ENCODE assay signal across 7 cellular contexts in the genomic region with DNA sequence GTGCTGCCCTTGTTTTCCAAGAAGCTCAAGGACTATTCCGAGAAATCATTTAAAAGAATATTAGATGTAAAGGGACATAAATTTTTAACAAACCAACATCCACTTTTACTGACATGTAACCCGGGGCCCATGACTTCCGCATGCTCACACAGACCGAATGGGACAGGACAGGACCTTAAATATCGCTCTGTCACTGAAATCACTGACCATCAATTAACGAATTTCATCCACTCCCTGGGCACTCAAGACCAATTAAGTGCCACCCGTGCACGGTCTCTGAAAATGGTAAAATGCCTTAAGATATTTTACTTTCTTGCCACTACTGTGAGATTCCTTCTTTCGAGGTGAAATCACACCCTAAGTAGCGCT. TPM values are rescaled to one million over a fixed set of nuclear protein-coding genes. Genes with fewer than 3 reads are reported as not detected.
DNase-seq lines count a peak whose midpoint lies in the region; ATAC-seq and TF ChIP-seq lines count a peak whose summit lies in the region.

No MANE protein-coding gene starts in this region.

- H3K4me1 Mint-ChIP-seq in T-helper 17 cell, result peaks cover 4% of the 10 kb centered on the region

- H3K27ac ChIP-seq in gastroesophageal sphincter (peak overlapping the region; percentile 15 to 94 (median 90)), sigmoid colon (peak overlapping the region; percentile 86 to 91 (median 89))

- TF ChIP-seq POLR2A in gastroesophageal sphincter (IDR thresholded peaks at IDR 0.05) (no peak), sigmoid colon (IDR thresholded peaks at IDR 0.05) (no peak)

- no peak for DNase-seq in T-helper 17 cell
- DNase-seq in sigmoid colon, result no peak
- DNase-seq in NCI-H187 (lab: John Stamatoyannopoulos, UW), result no peak
- no peak for DNase-seq in NCI-H128 (lab: John Stamatoyannopoulos, UW; ENCODE audit: unreplicated experiment)

- no peak for TF ChIP-seq EP300 in gastroesophageal sphincter (IDR thresholded peaks at IDR 0.05)
- no peak for TF ChIP-seq EP300 in sigmoid colon (IDR thresholded peaks at IDR 0.05)

- peak overlapping the region; percentile 50 to 72 for H3K4me3 ChIP-seq in gastroesophageal sphincter
- peak overlapping the region; percentile 66 to 80 (median 70) for H3K4me3 ChIP-seq in sigmoid colon

- WGBS in gastroesophageal sphincter (ENCODE audit: low coverage in 1 of 2), 2 donors, result 2 to 3% methylated on average over 10 of the region's 10 CpGs
- WGBS in sigmoid colon, 2 donors, result 9 to 13% methylated on average over 10 of the region's 10 CpGs

- H3K27ac Mint-ChIP-seq in T-helper 17 cell, result no peak overlapping the region

- H3K27me3 ChIP-seq in gastroesophageal sphincter, result peaks cover 5% of the 10 kb centered on the region
- H3K27me3 ChIP-seq in sigmoid colon, result no peaks in the 10 kb centered on the region

- H3K4me1 ChIP-seq in gastroesophageal sphincter (peaks cover 0 to 13% (median 0%) of the 10 kb centered on the region in 3 donors), sigmoid colon (peaks cover 0 to 14% (median 8%) of the 10 kb centered on the region in 4 donors)

- H3K9me3 ChIP-seq in T-helper 17 cell (ENCODE audit: control insufficient read depth, low read length, poor library complexity, severe bottlenecking), result no peaks in the 10 kb centered on the region
- no peaks in the 10 kb centered on the region for H3K9me3 ChIP-seq in gastroesophageal sphincter
- H3K9me3 ChIP-seq in sigmoid colon, result no peaks in the 10 kb centered on the region

- TF ChIP-seq CTCF in gastroesophageal sphincter (IDR thresholded peaks at IDR 0.05) (no peak), sigmoid colon (IDR thresholded peaks at IDR 0.05) (no peak)

- intact Hi-C loops in sigmoid colon (cut with DNase I), result no loop called here

- H3K36me3 Mint-ChIP-seq in T-helper 17 cell (ENCODE audit: low read depth), result no peaks in the 10 kb centered on the region

- no peaks in the 10 kb centered on the region for H3K27me3 Mint-ChIP-seq in T-helper 17 cell

- peak overlapping the region; percentile 91 for H3K4me3 Mint-ChIP-seq in T-helper 17 cell

- peak; percentile 60 for ATAC-seq in GM18907 (IDR thresholded peaks at IDR 0.05; ENCODE audit: unreplicated experiment)
- ATAC-seq in HG02759 (IDR thresholded peaks at IDR 0.05; ENCODE audit: unreplicated experiment), result peak; percentile 44
- ATAC-seq in T-helper 17 cell, result peak; percentile 23
- ATAC-seq in gastroesophageal sphincter, result peak; percentile 21

- peaks cover 0 to 10% of the 10 kb centered on the region in 2 donors for H3K36me3 ChIP-seq in gastroesophageal sphincter
- H3K36me3 ChIP-seq in sigmoid colon, result no peaks in the 10 kb centered on the region

RNA-seq across cellular contexts. Expression of a gene that starts 0.5 kb away (rescaled TPM):
- total RNA-seq in T-helper 17 cell, result under 1 TPM; 0.18 to 0.57 TPM
- 10 to 100 TPM in 2 of 4 donors, 1 to 10 TPM in 2; 6.2 to 20.7 (median 9.9) TPM for total RNA-seq in gastroesophageal sphincter
- 10 to 100 TPM in 3 of 4 donors, 1 to 10 TPM in 1; 8.4 to 20.7 (median 15.6) TPM for total RNA-seq in sigmoid colon
- polyA plus RNA-seq in sigmoid colon, result 10 to 100 TPM in 2 of 3 donors, 1 to 10 TPM in 1; 7.3 to 17.4 (median 13.6) TPM

Comparison
In these comparisons a context has a peak if more than half of its experiments do, and no peak if none do; other contexts are left out.
1. RNA of a gene that starts 0.5 kb away (total RNA-seq): 8.4 to 20.7 TPM in sigmoid colon and 6.2 to 20.7 TPM in gastroesophageal sphincter; 0.18 to 0.57 TPM in T-helper 17 cell; every median in the first group is over 4 times any median in the second.
2. Peak in every context shown above with its lines, with median percentiles within 50 percentile points of each other: ATAC-seq.